16 cellular contexts compared by ENCODE assay signal in genomic region chr12:57176139-57176477, GRCh38. TPM values are rescaled to one million over a fixed set of nuclear protein-coding genes. Genes with fewer than 3 reads are reported as not detected.
DNase-seq lines count a peak whose midpoint lies in the region; ATAC-seq, FAIRE-seq and TF ChIP-seq lines count a peak whose summit lies in the region.
"Had no signal": no experiment of that assay in that cellular context is flagged by ENCODE, and none has a peak within 500 bp of the region (broad histone marks: within the 10 kb centered on the region; RNA-seq: fewer than 3 reads in every experiment).

No MANE protein-coding gene starts in this region.

- H3K9ac ChIP-seq in neural cell (ENCODE audit: low read length) = no peak overlapping the region

- peak; percentile 13 for TF ChIP-seq CTCF in A673 (conservative IDR thresholded peaks at IDR 0.05; ENCODE audit: low read depth, low read length)
- TF ChIP-seq CTCF in HFFc6 (IDR thresholded peaks at IDR 0.05) = peak; percentile 53
- TF ChIP-seq CTCF in brain (conservative IDR thresholded peaks at IDR 0.05) = peak in 1 of 2 experiments; percentile 37
- peak; percentile 4 for TF ChIP-seq CTCF in neural cell (IDR thresholded peaks at IDR 0.05; ENCODE audit: poor library complexity, severe bottlenecking)
- TF ChIP-seq CTCF in pancreas (IDR thresholded peaks at IDR 0.05) = peak in 1 of 4 donors; percentile 6

- no peak for TF ChIP-seq EP300 in neural cell (conservative IDR thresholded peaks at IDR 0.05; ENCODE audit: poor library complexity, severe bottlenecking)

- H3K79me2 ChIP-seq in neural cell (replicated peaks; ENCODE audit: insufficient read depth, low read length) = no peaks in the 10 kb centered on the region

- H3K27me3 Mint-ChIP-seq in HFFc6 (ENCODE audit: insufficient read depth) (peaks cover 22% of the 10 kb centered on the region), brain (no peaks in the 10 kb centered on the region)
- H3K27me3 Mint-ChIP-seq: activated T-helper 17 cell treated with anti-CD3 and anti-CD28 coated beads, Interleukin-2, amount 50 U/mL, for 72 hours had no signal

- no peak for FAIRE-seq in pancreas (lab: Jason Lieb, UNC)
- FAIRE-seq: endometrium, frontal cortex had no signal

- H3K36me3 ChIP-seq in A673 (ENCODE audit: insufficient read depth, low read length, poor library complexity, severe bottlenecking) (peaks cover 8% of the 10 kb centered on the region), neural cell (ENCODE audit: insufficient read depth, low read length) (peaks cover 9% of the 10 kb centered on the region), pancreas (no peaks in the 10 kb centered on the region)
- H3K36me3 ChIP-seq: uterus had no signal

- H3K36me3 Mint-ChIP-seq in HFFc6 (ENCODE audit: low read depth) = peaks cover 38% of the 10 kb centered on the region
- H3K36me3 Mint-ChIP-seq in brain = peaks cover 66% of the 10 kb centered on the region
- H3K36me3 Mint-ChIP-seq: naive B cell had no signal

- no TSS peak for BruUV-seq in A673 (replicated peaks; lab: Mats Ljungman, UMichigan)

- H3K4me3 ChIP-seq in A673 (ENCODE audit: low read depth, low read length, poor library complexity, severe bottlenecking) (no peak overlapping the region), neural cell (ENCODE audit: low read length) (no peak overlapping the region), pancreas (no peak overlapping the region)
- H3K4me3 ChIP-seq: adrenal gland, stomach, uterus had no signal

- CTCF ChIA-PET in A673 (lab: Charles Lee) = interaction anchor here (0.5 to 1.5 kb wide), 7 partner anchors 11 to 279 kb away, joined by 3 to 6 read pairs (median 3); partner anchors contain the start of genes INHBE and LRP1

- H3K27ac Mint-ChIP-seq in HFFc6 (0 out of 2 replicates have a peak overlapping the region, but pooled peaks have one; percentile 57), brain (peak overlapping the region in 3 of 5 experiments; percentile 79 to 83 (median 82))
- H3K27ac Mint-ChIP-seq: activated T-helper 17 cell treated with anti-CD3 and anti-CD28 coated beads, Interleukin-2, amount 50 U/mL, for 72 hours; naive B cell had no signal

- no peaks in the 10 kb centered on the region for H3K9me3 ChIP-seq in A673 (ENCODE audit: low read depth, low read length, poor library complexity, severe bottlenecking)
- H3K9me3 ChIP-seq in neural cell (ENCODE audit: low read length) = no peaks in the 10 kb centered on the region
- no peaks in the 10 kb centered on the region for H3K9me3 ChIP-seq in pancreas
- H3K9me3 ChIP-seq: adrenal gland, stomach, uterus had no signal

- H2AFZ ChIP-seq in neural cell (ENCODE audit: low read depth, low read length) = no peak overlapping the region

- no peaks in the 10 kb centered on the region for H3K4me1 ChIP-seq in A673 (ENCODE audit: insufficient read depth, low read length, poor library complexity, severe bottlenecking)
- no peaks in the 10 kb centered on the region for H3K4me1 ChIP-seq in pancreas
- H3K4me1 ChIP-seq: adrenal gland, uterus had no signal

- 91 to 94% methylated on average over 9 of the region's 9 CpGs for WGBS in pancreas, 2 donors

- H3K27me3 ChIP-seq in A673 (replicated peaks; ENCODE audit: insufficient read depth, low read depth, low read length, poor library complexity) (no peaks in the 10 kb centered on the region), neural cell (ENCODE audit: insufficient read depth, low read depth, low read length) (no peaks in the 10 kb centered on the region), pancreas (no peaks in the 10 kb centered on the region)
- H3K27me3 ChIP-seq: adrenal gland, stomach, uterus had no signal

- intact Hi-C loops in A673 (cut with micrococcal nuclease; ENCODE audit: unreplicated experiment) (no loop called here), pancreas (cut with DNase I) (loop anchor here in 1 of 3 donors (10.0 kb wide), 1 partner anchor 111 kb away; no protein-coding TSS in a partner anchor)

- H4K20me1 ChIP-seq in neural cell (ENCODE audit: insufficient read depth) = no peaks in the 10 kb centered on the region

- H3K4me3 Mint-ChIP-seq in HFFc6 (no peak overlapping the region; the same call in 1 of the 2 replicates), brain (no peak overlapping the region)
- H3K4me3 Mint-ChIP-seq: activated T-helper 17 cell treated with anti-CD3 and anti-CD28 coated beads, Interleukin-2, amount 50 U/mL, for 72 hours; naive B cell had no signal

- no peak for TF ChIP-seq RAD21 in neural cell (conservative IDR thresholded peaks at IDR 0.05)

- ATAC-seq in pancreas = no peak

- POLR2A ChIA-PET in A673 (lab: Charles Lee; ENCODE audit: low non-redundant PET) = interaction anchor here (0.7 kb wide), 1 partner anchor 10 kb away, joined by 6 read pairs; no protein-coding TSS in a partner anchor

- no peaks in the 10 kb centered on the region for H3K9me2 ChIP-seq in neural cell (ENCODE audit: insufficient read depth, low read length)

- peaks cover 3% of the 10 kb centered on the region; the same call in 1 of the 2 replicates for H3K9me3 Mint-ChIP-seq in HFFc6
- no peaks in the 10 kb centered on the region for H3K9me3 Mint-ChIP-seq in brain
- H3K9me3 Mint-ChIP-seq: activated T-helper 17 cell treated with anti-CD3 and anti-CD28 coated beads, Interleukin-2, amount 50 U/mL, for 72 hours; naive B cell had no signal

- no peak for DNase-seq in A673 (ENCODE audit: low spot score)
- no peak for DNase-seq in HFFc6
- no peak for DNase-seq in LoVo (ENCODE audit: low spot score)
- no peak for DNase-seq in mesenteric fat pad (ENCODE audit: low spot score)
- no peak for DNase-seq in HT-29 (ENCODE audit: low spot score)
- DNase-seq in pancreas = no peak
- DNase-seq: naive B cell had no signal

- no peak overlapping the region for H3K27ac ChIP-seq in A673 (ENCODE audit: low read depth, low read length, poor library complexity, severe bottlenecking)
- no peak overlapping the region for H3K27ac ChIP-seq in neural cell (ENCODE audit: low read length)
- H3K27ac ChIP-seq in pancreas = no peak overlapping the region

- no peaks in the 10 kb centered on the region for H3F3A ChIP-seq in neural cell (ENCODE audit: insufficient read depth, low read length, poor library complexity, severe bottlenecking)

- peaks cover 37% of the 10 kb centered on the region for H3K4me1 Mint-ChIP-seq in HFFc6 (ENCODE audit: low read depth)
- H3K4me1 Mint-ChIP-seq in brain = no peaks in the 10 kb centered on the region

- no peak overlapping the region for H3K4me2 ChIP-seq in neural cell (ENCODE audit: low read length)

TF ChIP-seq in neural cell, 6 proteins besides CTCF, POLR2A, EP300 and RAD21 (continues in another document):
- TF ChIP-seq MXI1 (conservative IDR thresholded peaks at IDR 0.05; ENCODE audit: poor library complexity, severe bottlenecking) = no peak
- TF ChIP-seq SMC3 (conservative IDR thresholded peaks at IDR 0.05; ENCODE audit: poor library complexity) = no peak
- no peak for TF ChIP-seq POLR2AphosphoS5 (IDR thresholded peaks at IDR 0.05)
- no peak for TF ChIP-seq TAF1 (IDR thresholded peaks at IDR 0.05; ENCODE audit: low read depth)

RNA-seq across cellular contexts. Expression of gene LRP1-AS, which starts 28.7 kb away (rescaled TPM):
- not detected in 2 replicates for total RNA-seq in A673 (2021)
- total RNA-seq in HFFc6 (2021; fragmentation: NEBNext Ultra II Directional; extraction: Animal tissue kit (Norgen Biotek cat#: 25700)) = not detected
- not detected for polyA plus RNA-seq in brain (ENCODE audit: insufficient read depth, low read depth, low replicate concordance)
- polyA plus RNA-seq in neural cell = not detected in 2 replicates
- not detected in 2 replicates for polyA minus RNA-seq in neural cell
- total RNA-seq in mesenteric fat pad = not detected
- not detected in 2 replicates for total RNA-seq in HT-29 (2014; rRNA removed; shearing (Covaris generic))
- total RNA-seq in pancreas = not detected
- not detected for polyA plus RNA-seq in pancreas
- total RNA-seq: activated T-helper 17 cell treated with anti-CD3 and anti-CD28 coated beads, Interleukin-2, amount 50 U/mL, for 72 hours; adrenal gland; frontal cortex; lower leg skin; stomach; uterus had no signal
- polyA plus RNA-seq: adrenal gland, stomach had no signal

RNA-seq across cellular contexts. Expression of gene NXPH4, which starts 40.5 kb away (rescaled TPM):
- total RNA-seq in A673 (2021) (4.8 and 6.0 TPM in 2 replicates), mesenteric fat pad (1.4 TPM), pancreas (1 to 10 TPM in 4 of 6 donors, under 1 TPM in 2; 0.37 to 3.3 (median 1.2) TPM)
- 1 to 10 TPM; 2.9 to 8.2 (median 3.9) TPM for total RNA-seq in HFFc6 (2021; fragmentation: NEBNext Ultra II Directional; extraction: Animal tissue kit (Norgen Biotek cat#: 25700))
- polyA plus RNA-seq in brain (ENCODE audit: insufficient read depth, low read depth, low replicate concordance) (41.8 TPM), neural cell (0.53 TPM in 1 of 2 replicates, not detected in the other), pancreas (under 1 TPM; 0.28 to 0.38 TPM)
- not detected in 2 replicates for polyA minus RNA-seq in neural cell
- 0.97 and 2.8 TPM in 2 replicates for total RNA-seq in HT-29 (2014; rRNA removed; shearing (Covaris generic))

RNA-seq across cellular contexts. Expression of gene LRP1, which starts 47.8 kb away (rescaled TPM):
- total RNA-seq in A673 (2021) (31.0 and 43.6 TPM in 2 replicates), mesenteric fat pad (954 TPM), pancreas (10 to 100 TPM; 19.2 to 89.4 (median 38.5) TPM)
- total RNA-seq in HFFc6 (2021; fragmentation: NEBNext Ultra II Directional; extraction: Animal tissue kit (Norgen Biotek cat#: 25700)) = 100 to 1,000 TPM; 187 to 332 (median 201) TPM
- polyA plus RNA-seq in brain (ENCODE audit: insufficient read depth, low read depth, low replicate concordance) (56.5 TPM), neural cell (18.2 and 27.7 TPM in 2 replicates), pancreas (10 to 100 TPM; 12.2 to 15.7 TPM)
- polyA minus RNA-seq in neural cell = 93.7 and 106 TPM in 2 replicates
- total RNA-seq in HT-29 (2014; rRNA removed; shearing (Covaris generic)) = 22.8 and 25.2 TPM in 2 replicates

RNA-seq across cellular contexts. Expression of gene SHMT2, which starts 53.4 kb away (rescaled TPM):
- total RNA-seq in A673 (2021) = 274 and 310 TPM in 2 replicates
- 100 to 1,000 TPM; 112 to 127 (median 126) TPM for total RNA-seq in HFFc6 (2021; fragmentation: NEBNext Ultra II Directional; extraction: Animal tissue kit (Norgen Biotek cat#: 25700))
- polyA plus RNA-seq in brain (ENCODE audit: insufficient read depth, low read depth, low replicate concordance) = 394 TPM
- 38.2 and 42.2 TPM in 2 replicates for polyA plus RNA-seq in neural cell
- 19.0 and 22.9 TPM in 2 replicates for polyA minus RNA-seq in neural cell
- 62.3 TPM for total RNA-seq in mesenteric fat pad
- total RNA-seq in HT-29 (2014; rRNA removed; shearing (Covaris generic)) = 295 and 298 TPM in 2 replicates
- total RNA-seq in pancreas = 100 to 1,000 TPM in 1 of 6 donors, 10 to 100 TPM in 5; 44.8 to 183 (median 63.9) TPM
- 10 to 100 TPM; 20.0 to 29.8 TPM for polyA plus RNA-seq in pancreas
